ENCODE assay signal across 5 cellular contexts in genomic region chr3:22495826-22496225, GRCh38.
"Had no signal": no experiment of that assay in that cellular context is flagged by ENCODE, and none has a peak within 500 bp of the region (broad histone marks: within the 10 kb centered on the region; RNA-seq: fewer than 3 reads in every experiment).

No MANE protein-coding gene starts in this region.

- H3K9me3 Mint-ChIP-seq: H9 had no signal

- ATAC-seq: K562 had no signal

- H3K4me3 Mint-ChIP-seq: H9 had no signal

- H3K4me3 ChIP-seq: K562 had no signal

- DNase-seq: H9, HCEC 1CT, IMR-90, KG1 had no signal

- H3K27ac Mint-ChIP-seq: H9 had no signal
